Comparison of ENCODE assay signal across 8 cellular contexts in the genomic region with DNA sequence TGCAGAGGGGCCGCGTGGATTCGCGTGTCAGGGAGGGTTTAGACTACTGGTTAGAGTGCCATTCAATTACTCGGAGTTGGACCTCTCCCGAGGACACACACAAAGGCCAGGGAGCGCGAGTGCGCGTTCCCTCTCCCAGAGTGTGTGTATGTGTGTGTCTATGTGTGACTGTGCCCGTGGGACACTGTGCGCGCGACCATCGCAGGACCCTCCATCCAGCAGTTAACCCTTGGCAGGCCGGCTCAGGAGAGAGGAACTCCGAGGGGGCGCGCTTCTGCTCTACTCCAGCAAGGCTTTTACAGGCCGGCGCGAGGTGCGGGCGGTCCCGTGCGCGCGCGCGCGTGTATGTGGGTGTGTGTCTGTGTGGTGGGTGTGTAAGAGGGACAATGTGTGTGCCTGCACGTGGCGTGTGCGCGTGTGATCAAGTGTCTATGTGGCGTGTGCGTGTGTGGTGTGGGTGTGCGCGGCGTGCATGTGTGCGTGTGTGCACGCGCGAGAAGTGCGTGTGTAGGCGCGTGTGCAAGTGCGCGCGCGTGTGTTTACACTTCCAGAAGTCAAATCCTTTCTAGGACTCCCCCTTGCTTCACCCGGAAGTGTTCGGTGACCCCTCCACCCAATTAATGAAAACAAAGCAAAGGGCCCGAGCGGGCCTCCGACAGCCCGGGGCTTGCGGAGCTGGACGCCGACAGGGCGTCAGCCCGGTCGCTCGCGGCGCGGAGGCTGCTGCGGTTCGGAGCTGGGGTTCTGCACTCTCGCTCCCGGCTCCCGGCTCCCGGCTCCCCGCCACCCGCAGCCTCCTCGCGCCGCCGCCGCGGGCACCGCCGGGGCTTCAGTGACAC.
A peak's percentile ranks its signal among the peaks of the same experiment; 100 is the strongest.
DNase-seq lines count a peak whose midpoint lies in the region; ATAC-seq, FAIRE-seq and TF ChIP-seq lines count a peak whose summit lies in the region.

No MANE protein-coding gene starts in this region.

- CTCF ChIA-PET in endothelial cell of umbilical vein (lab: Charles Lee), result interaction anchor here (1.3 kb wide), 1 partner anchor 10 kb away, joined by 3 read pairs; no protein-coding TSS in a partner anchor

- no peak for TF ChIP-seq POLR2A in endothelial cell of umbilical vein (IDR thresholded peaks at IDR 0.05; ENCODE audit: low read depth, low read length)

- H3K9me3 ChIP-seq in SJCRH30 (replicated peaks), result no peaks in the 10 kb centered on the region
- H3K9me3 ChIP-seq in endothelial cell of umbilical vein (replicated peaks; ENCODE audit: control insufficient read depth, insufficient read depth, low read length), result no peaks in the 10 kb centered on the region
- no peaks in the 10 kb centered on the region for H3K9me3 ChIP-seq in mononuclear cell (ENCODE audit: low read depth, low read length)

- DNase-seq in GM03348 (ENCODE audit: low spot score) (peak; percentile 71), SJCRH30 (peak in 1 of 2 experiments; percentile 17), endothelial cell of umbilical vein (ENCODE audit: low read depth, low spot score) (peak; percentile 16), ureter (ENCODE audit: low spot score) (peak; percentile 57), NCI-H2107 treated with DMSO at 0.1 percent for 48 hours (lab: John Stamatoyannopoulos, UW; ENCODE audit: unreplicated experiment) (no peak)
- DNase-seq in activated effector memory CD4-positive, alpha-beta T cell treated with anti-CD3 and anti-CD28 coated beads, Interleukin-2, amount 50 U/mL, for 16 hours, result no peak

- H2AFZ ChIP-seq in endothelial cell of umbilical vein (ENCODE audit: low read depth, low read length), result peak overlapping the region; percentile 72

- BruUV-seq in endothelial cell of umbilical vein (replicated peaks; lab: Mats Ljungman, UMichigan), result no TSS peak

- dilution Hi-C loops in endothelial cell of umbilical vein (cut with MboI; ENCODE audit: extremely low pct_ligation_motif_present, low sequenced_read_pairs), result no loop called here

- H3K27me3 ChIP-seq in SJCRH30 (no peaks in the 10 kb centered on the region), endothelial cell of umbilical vein (ENCODE audit: control insufficient read depth in 2 of 2, insufficient read depth in 2 of 2, low read length in 2 of 2) (peaks cover 55 to 56% of the 10 kb centered on the region in 2 experiments), mononuclear cell (ENCODE audit: insufficient read depth, low read length) (peaks cover 78% of the 10 kb centered on the region)

- no peak for TF ChIP-seq CTCF in endothelial cell of umbilical vein (IDR thresholded peaks at IDR 0.05; ENCODE audit: extremely low read depth in 1 of 2, insufficient read depth in 1 of 2, low read depth in 1 of 2, low read length in 2 of 2)

- no peak overlapping the region for H3K9ac ChIP-seq in endothelial cell of umbilical vein (replicated peaks; ENCODE audit: extremely low read depth, insufficient read depth, low read length)

- H3K79me2 ChIP-seq in endothelial cell of umbilical vein (ENCODE audit: control insufficient read depth, insufficient read depth, low read length), result no peaks in the 10 kb centered on the region

- H3K4me1 ChIP-seq in SJCRH30 (no peaks in the 10 kb centered on the region), endothelial cell of umbilical vein (ENCODE audit: control insufficient read depth, extremely low read depth, insufficient read depth, low read length) (peaks cover 6% of the 10 kb centered on the region), mononuclear cell (ENCODE audit: insufficient read depth, low read length) (peaks cover 22% of the 10 kb centered on the region)

- no peak for ATAC-seq in GM19467 (IDR thresholded peaks at IDR 0.05; ENCODE audit: unreplicated experiment)

- H3K27ac ChIP-seq in SJCRH30 (peak overlapping the region; percentile 5; the same call in 1 of the 2 replicates), endothelial cell of umbilical vein (ENCODE audit: insufficient read depth, low read depth, low read length) (no peak overlapping the region)

- H3K4me2 ChIP-seq in endothelial cell of umbilical vein (ENCODE audit: insufficient read depth, low read length), result peak overlapping the region; percentile 93

- H3K4me3 ChIP-seq in SJCRH30, result peak overlapping the region; percentile 54
- H3K4me3 ChIP-seq in endothelial cell of umbilical vein (replicated peaks in 1 of 3; ENCODE audit: insufficient read depth in 1 of 3, low read depth in 1 of 3, low read length in 3 of 3), result peak overlapping the region; percentile 28 to 62 (median 44)
- H3K4me3 ChIP-seq in mononuclear cell (ENCODE audit: low read length), result peak overlapping the region; percentile 33

- H4K20me1 ChIP-seq in endothelial cell of umbilical vein (replicated peaks; ENCODE audit: control insufficient read depth, extremely low read depth, insufficient read depth, low read length), result no peaks in the 10 kb centered on the region

- H3K9me1 ChIP-seq in endothelial cell of umbilical vein (replicated peaks; ENCODE audit: control insufficient read depth, extremely low read depth, insufficient read depth, low read length), result no peaks in the 10 kb centered on the region

- H3K36me3 ChIP-seq in SJCRH30 (no peaks in the 10 kb centered on the region), endothelial cell of umbilical vein (ENCODE audit: control insufficient read depth in 2 of 2, extremely low read depth in 1 of 2, insufficient read depth in 2 of 2, low read length in 2 of 2) (no peaks in the 10 kb centered on the region)

- no peak for FAIRE-seq in endothelial cell of umbilical vein (lab: Jason Lieb, UNC)

- POLR2A ChIA-PET in endothelial cell of umbilical vein (lab: Charles Lee), result no interaction called here

- intact Hi-C loops in endothelial cell of umbilical vein (cut with micrococcal nuclease), result loop anchor here (5.0 kb wide), 1 partner anchor 74 kb away; a partner anchor contains a TSS

TF ChIP-seq in endothelial cell of umbilical vein, 7 proteins besides CTCF, POLR2A, EP300 and RAD21:
- TF ChIP-seq, protein P1, sequence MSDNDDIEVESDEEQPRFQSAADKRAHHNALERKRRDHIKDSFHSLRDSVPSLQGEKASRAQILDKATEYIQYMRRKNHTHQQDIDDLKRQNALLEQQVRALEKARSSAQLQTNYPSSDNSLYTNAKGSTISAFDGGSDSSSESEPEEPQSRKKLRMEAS (IDR thresholded peaks at IDR 0.05; ENCODE audit: insufficient read depth, insufficient read length), result peak; percentile 48
- no peak for TF ChIP-seq FOS (IDR thresholded peaks at IDR 0.05; ENCODE audit: borderline replicate concordance, insufficient read depth, low read length)
- no peak for TF ChIP-seq POLR2AphosphoS5 (IDR thresholded peaks at IDR 0.05; ENCODE audit: insufficient read depth, low read depth, low read length)
- TF ChIP-seq EZH2 (IDR thresholded peaks at IDR 0.05; ENCODE audit: borderline replicate concordance, low read depth, low read length, severe bottlenecking), result peak; percentile 67
- no peak for TF ChIP-seq GATA2 (IDR thresholded peaks at IDR 0.05; ENCODE audit: insufficient read depth, insufficient read length, low read depth, low read length)
TF ChIP-seq in endothelial cell of umbilical vein: peak in this region for 2.

Comparison
In these comparisons a context has a peak if more than half of its experiments do, and no peak if none do; other contexts are left out.
1. DNase-seq: peak in GM03348 (single experiment), endothelial cell of umbilical vein (single experiment) and ureter (single experiment); none in NCI-H2107 treated with DMSO at 0.1 percent for 48 hours (single experiment) and activated effector memory CD4-positive, alpha-beta T cell treated with anti-CD3 and anti-CD28 coated beads, Interleukin-2, amount 50 U/mL, for 16 hours (single experiment).
2. Peak in every context shown above with its lines, with median percentiles within 50 percentile points of each other: H3K4me3 ChIP-seq.